In genomic region chr4:93053140-93053539, GRCh38 we compare ENCODE assay signal across 25 cellular contexts.
"Had no signal": no experiment of that assay in that cellular context is flagged by ENCODE, and none has a peak within 500 bp of the region (broad histone marks: within the 10 kb centered on the region; RNA-seq: fewer than 3 reads in every experiment).

No MANE protein-coding gene starts in this region.

- H3K27me3 ChIP-seq: stomach, suprapubic skin, testis, thyroid gland, tibial artery, transverse colon, upper lobe of left lung, upper lobe of right lung, uterus, vagina had no signal

- H3K4me1 ChIP-seq: stomach, suprapubic skin, testis, tibial artery, transverse colon, upper lobe of left lung, upper lobe of right lung, uterus, vagina had no signal

- DNase-seq: stimulated activated CD4-positive, alpha-beta T cell treated with anti-CD3 and anti-CD28 coated beads, Interleukin-2, amount 100 ng/mL, for 48 hours; stimulated activated CD4-positive, alpha-beta T cell treated with anti-CD3 and anti-CD28 coated beads, Interleukin-4, amount 100 ng/mL, for 1 hour; stimulated activated CD4-positive, alpha-beta T cell treated with anti-CD3 and anti-CD28 coated beads, Interleukin-4, amount 100 ng/mL, for 24 hours; stimulated activated CD4-positive, alpha-beta T cell treated with anti-CD3 and anti-CD28 coated beads, Interleukin-4, amount 100 ng/mL, for 4 hours; stimulated activated CD8-positive, alpha-beta memory T cell treated with anti-CD3 and anti-CD28 coated beads, Interleukin-4, amount 100 ng/mL, for 48 hours; stimulated activated naive B cell treated with anti-CD40 and anti-IgM and Interleukin-4, amounts not matched to agents 10 μg/mL and 1 μg/mL and 100 μg/mL, for 72 hours; stimulated activated naive CD4-positive, alpha-beta T cell; stimulated activated naive CD4-positive, alpha-beta T cell treated with Interleukin-2 at 50 U/mL for 16 hours; stimulated activated naive CD8-positive, alpha-beta T cell treated with anti-CD3 and anti-CD28 coated beads, Interleukin-15, amount 100 ng/mL, for 72 hours; stimulated activated naive CD8-positive, alpha-beta T cell treated with anti-CD3 and anti-CD28 coated beads, Interleukin-15, Interleukin-2, amounts not matched to agents 100 U/mL and 50 U/mL, for 24 hours; stomach; substantia nigra; testis; thyroid gland; tibial artery; transverse colon; upper lobe of left lung; upper lobe of right lung; uterus had no signal

- H3K9me3 ChIP-seq: stomach, suprapubic skin, testis, thoracic aorta, thyroid gland, tibial artery, transverse colon, upper lobe of left lung, upper lobe of right lung, uterus, vagina had no signal

- ATAC-seq: stimulated activated effector memory CD8-positive, alpha-beta T cell treated with anti-CD3 and anti-CD28 coated beads, Interleukin-12 subunit alpha, Interleukin-12 subunit beta, amount 100 ng/mL, for 72 hours; stimulated activated memory B cell treated with anti-CD40 and anti-IgM and Interleukin-4, amounts not matched to agents 10 μg/mL and 1 μg/mL and 100 μg/mL, for 72 hours; stimulated activated naive B cell treated with anti-CD40 and anti-IgM and Interleukin-4, amounts not matched to agents 10 μg/mL and 1 μg/mL and 100 μg/mL, for 72 hours; stimulated activated naive CD8-positive, alpha-beta T cell treated with anti-CD3 and anti-CD28 coated beads, Interleukin-15, amount 100 ng/mL, for 72 hours; stimulated activated naive CD8-positive, alpha-beta T cell treated with anti-CD3 and anti-CD28 coated beads, Interleukin-15, Interleukin-2, amounts not matched to agents 100 U/mL and 50 U/mL, for 24 hours; upper lobe of right lung had no signal

- FAIRE-seq: urothelium cell line had no signal

- H3K4me3 ChIP-seq: stomach, suprapubic skin, testis, thoracic aorta, thyroid gland, tibial artery, transverse colon, upper lobe of left lung, upper lobe of right lung, uterus, vagina had no signal

- H3K27ac ChIP-seq: stomach, suprapubic skin, testis, thoracic aorta, thyroid gland, tibial artery, transverse colon, upper lobe of left lung, upper lobe of right lung, uterus, vagina had no signal

- H3K36me3 ChIP-seq: stomach, suprapubic skin, thoracic aorta, thyroid gland, tibial artery, transverse colon, upper lobe of left lung, upper lobe of right lung, vagina had no signal
